ENCODE assay signal across 18 cellular contexts in genomic region chr2:31202833-31203232, GRCh38. TPM values are rescaled to one million over a fixed set of nuclear protein-coding genes. Genes with fewer than 3 reads are reported as not detected.
DNase-seq lines count a peak whose midpoint lies in the region; ATAC-seq and TF ChIP-seq lines count a peak whose summit lies in the region.
"Had no signal": no experiment of that assay in that cellular context is flagged by ENCODE, and none has a peak within 500 bp of the region (broad histone marks: within the 10 kb centered on the region; RNA-seq: fewer than 3 reads in every experiment).

No MANE protein-coding gene starts in this region.

- H3K4me1 Mint-ChIP-seq in natural killer cell treated with Interleukin-12 subunit alpha and Interleukin-12 subunit beta and Interleukin-15 and Interleukin-18, amount 100 ng/mL, for 72 hours (ENCODE audit: low read depth in 2 of 2), result no peaks in the 10 kb centered on the region
- H3K4me1 Mint-ChIP-seq: CD4-positive, CD25-positive, alpha-beta regulatory T cell; CD8-positive, alpha-beta memory T cell had no signal

- H3K27me3 ChIP-seq in SK-N-SH (ENCODE audit: insufficient read depth), result 0 out of 2 replicates have a peak, but pooled peaks cover 5% of the 10 kb centered on the region
- H3K27me3 ChIP-seq: BE2C had no signal

- WGBS in SK-N-SH (ENCODE audit: low lambda C conversion rate), result 48% methylated on average over 5 of the region's 5 CpGs

- H3F3A ChIP-seq in SK-N-SH (replicated peaks; ENCODE audit: insufficient read depth), result no peaks in the 10 kb centered on the region

- no peak overlapping the region for H3K27ac Mint-ChIP-seq in natural killer cell treated with Interleukin-12 subunit alpha and Interleukin-12 subunit beta and Interleukin-15 and Interleukin-18, amount 100 ng/mL, for 72 hours
- H3K27ac Mint-ChIP-seq: CD4-positive, CD25-positive, alpha-beta regulatory T cell; CD8-positive, alpha-beta memory T cell had no signal

- H3K9me2 ChIP-seq in SK-N-SH, result no peaks in the 10 kb centered on the region

- no peaks in the 10 kb centered on the region for H3K9me3 Mint-ChIP-seq in natural killer cell treated with Interleukin-12 subunit alpha and Interleukin-12 subunit beta and Interleukin-15 and Interleukin-18, amount 100 ng/mL, for 72 hours
- H3K9me3 Mint-ChIP-seq: CD4-positive, CD25-positive, alpha-beta regulatory T cell; CD8-positive, alpha-beta memory T cell had no signal

- H3K4me2 ChIP-seq in SK-N-SH, result no peak overlapping the region

- TF ChIP-seq EP300 in SK-N-SH (IDR thresholded peaks at IDR 0.05; ENCODE audit: borderline replicate concordance in 1 of 2, low read depth in 1 of 2, low read length in 1 of 2), result no peak

- H3K4me3 ChIP-seq in SK-N-SH (ENCODE audit: low read depth in 2 of 2, low read length in 1 of 2) (no peak overlapping the region), LNCaP clone FGC (ENCODE audit: low read depth, low read length) (no peak overlapping the region)
- H3K4me3 ChIP-seq: K562 had no signal

- CTCF ChIA-PET in SK-N-SH (lab: Yijun Ruan, JAX), result interaction anchor here (1.7 to 2.2 kb wide), 3 partner anchors 9 to 32 kb away, joined by 5 to 8 read pairs (median 7); partner anchors contain the start of gene EHD3

- no peaks in the 10 kb centered on the region for H4K20me1 ChIP-seq in SK-N-SH (ENCODE audit: insufficient read depth)

- H3K4me3 Mint-ChIP-seq in natural killer cell treated with Interleukin-12 subunit alpha and Interleukin-12 subunit beta and Interleukin-15 and Interleukin-18, amount 100 ng/mL, for 72 hours, result no peak overlapping the region
- H3K4me3 Mint-ChIP-seq: CD4-positive, CD25-positive, alpha-beta regulatory T cell; CD8-positive, alpha-beta memory T cell had no signal

- no peaks in the 10 kb centered on the region for H3K9me3 ChIP-seq in SK-N-SH
- H3K9me3 ChIP-seq: BE2C, Caco-2 had no signal

- no peak overlapping the region for H3K27ac ChIP-seq in SK-N-SH (ENCODE audit: low read depth in 2 of 2, low read length in 1 of 2)

- no peak for TF ChIP-seq RAD21 in SK-N-SH (IDR thresholded peaks at IDR 0.05; ENCODE audit: low read length)

- POLR2A ChIA-PET in SK-N-SH (lab: Yijun Ruan, JAX), result no interaction called here

- H2AFZ ChIP-seq in SK-N-SH (ENCODE audit: low read depth), result no peak overlapping the region

- H3K4me1 ChIP-seq in SK-N-SH (ENCODE audit: control insufficient read depth in 1 of 2, insufficient read depth in 2 of 2, low read depth in 1 of 2, low read length in 1 of 2), result no peaks in the 10 kb centered on the region; a peak in 1 of 4 replicates
- H3K4me1 ChIP-seq: BE2C had no signal

- no peaks in the 10 kb centered on the region for H3K36me3 Mint-ChIP-seq in natural killer cell treated with Interleukin-12 subunit alpha and Interleukin-12 subunit beta and Interleukin-15 and Interleukin-18, amount 100 ng/mL, for 72 hours
- H3K36me3 Mint-ChIP-seq: CD8-positive, alpha-beta memory T cell had no signal

- ATAC-seq in SK-N-SH treated with all-trans-retinoic acid at 6 μM for 48 hours (no peak), GM18520 (IDR thresholded peaks at IDR 0.05; ENCODE audit: unreplicated experiment) (no peak)
- ATAC-seq in natural killer cell treated with Interleukin-12 subunit alpha and Interleukin-12 subunit beta and Interleukin-15 and Interleukin-18, amount 100 ng/mL, for 72 hours, result no peak
- ATAC-seq: K562 had no signal

- peaks cover 0 to 2% of the 10 kb centered on the region in 2 donors for H3K27me3 Mint-ChIP-seq in natural killer cell treated with Interleukin-12 subunit alpha and Interleukin-12 subunit beta and Interleukin-15 and Interleukin-18, amount 100 ng/mL, for 72 hours

- no peaks in the 10 kb centered on the region for H3K79me2 ChIP-seq in SK-N-SH (ENCODE audit: insufficient read depth)

- H3K36me3 ChIP-seq in SK-N-SH (replicated peaks in 1 of 2; ENCODE audit: control insufficient read depth in 1 of 2, insufficient read depth in 2 of 2, low read length in 1 of 2), result no peaks in the 10 kb centered on the region
- H3K36me3 ChIP-seq: BE2C had no signal

- no peak for TF ChIP-seq CTCF in SK-N-SH (IDR thresholded peaks at IDR 0.05)
- TF ChIP-seq CTCF in LNCaP clone FGC (IDR thresholded peaks at IDR 0.05; ENCODE audit: control insufficient read depth, extremely low read depth, insufficient read depth), result no peak

- DNase-seq in SK-N-SH (peak; percentile 23), COR-L47 (lab: John Stamatoyannopoulos, UW) (peak; percentile 3), LNCaP clone FGC (ENCODE audit: low read depth) (peak; percentile 25), cerebellum (ENCODE audit: low spot score) (peak; percentile 46), midbrain (lab: John Stamatoyannopoulos, UW) (no peak)
- no peak for DNase-seq in natural killer cell treated with Interleukin-12 subunit alpha and Interleukin-12 subunit beta and Interleukin-15 and Interleukin-18, amount 100 ng/mL, for 72 hours (ENCODE audit: low spot score)
- DNase-seq: BE2C; Caco-2; CD4-positive, CD25-positive, alpha-beta regulatory T cell; CD8-positive, alpha-beta memory T cell; DMS79 treated with DMSO at 0.1 percent for 48 hours; GOT3; H7; IMR-90 had no signal

- H3K9ac ChIP-seq in SK-N-SH, result no peak overlapping the region

TF ChIP-seq in SK-N-SH, 30 proteins besides CTCF, POLR2A, EP300 and RAD21 (continues in another document):
- TF ChIP-seq PBX3 (IDR thresholded peaks at IDR 0.05) (no peak), USF2 (IDR thresholded peaks at IDR 0.05; ENCODE audit: borderline replicate concordance, low read depth, low read length) (no peak), USF1 (IDR thresholded peaks at IDR 0.05; ENCODE audit: borderline replicate concordance, low read depth) (no peak), NRF1 (IDR thresholded peaks at IDR 0.05; ENCODE audit: low read depth, low read length) (no peak)

TF ChIP-seq in SK-N-SH treated with all-trans-retinoic acid at 6 μM for 48 hours, 23 proteins besides CTCF, POLR2A, EP300 and RAD21:
- TF ChIP-seq ZNF70 (CRISPR knock-in tag; IDR thresholded peaks at IDR 0.05) (no peak), OSR1 (CRISPR knock-in tag; IDR thresholded peaks at IDR 0.05) (no peak)

RNA-seq across cellular contexts. Expression of gene CAPN14, which starts 14.5 kb away (rescaled TPM):
- 0.08 and 0.11 TPM in 2 replicates for polyA plus RNA-seq in SK-N-SH (2012; rRNA removed)
- 0.08 and 0.12 TPM in 2 replicates for polyA plus RNA-seq in SK-N-SH (2012; cell fraction: cytosol; rRNA removed)
- polyA plus RNA-seq in SK-N-SH (2012; cell fraction: nucleus; rRNA removed), result 0.20 and 0.25 TPM in 2 replicates
- 2.8 TPM for total RNA-seq in cerebellum
- 1 to 10 TPM in 1 of 2 donors, under 1 TPM in 1; 0.43 to 1.2 TPM for total RNA-seq in natural killer cell treated with Interleukin-12 subunit alpha and Interleukin-12 subunit beta and Interleukin-15 and Interleukin-18, amount 100 ng/mL, for 72 hours
- total RNA-seq: A172, K562 had no signal
- polyA plus RNA-seq: K562 had no signal

RNA-seq across cellular contexts. Expression of gene EHD3, which starts 31.1 kb away (rescaled TPM):
- 45.3 and 45.4 TPM in 2 replicates for polyA plus RNA-seq in SK-N-SH (2012; rRNA removed)
- polyA plus RNA-seq in SK-N-SH (2012; cell fraction: cytosol; rRNA removed), result 23.3 and 36.2 TPM in 2 replicates
- 23.2 and 27.0 TPM in 2 replicates for polyA plus RNA-seq in SK-N-SH (2012; cell fraction: nucleus; rRNA removed)
- 11.8 TPM for total RNA-seq in cerebellum
- 1 to 10 TPM; 1.7 to 2.9 TPM for total RNA-seq in natural killer cell treated with Interleukin-12 subunit alpha and Interleukin-12 subunit beta and Interleukin-15 and Interleukin-18, amount 100 ng/mL, for 72 hours
- total RNA-seq: Caco-2 had no signal

Comparison
In these comparisons a context has a peak if more than half of its experiments do, and no peak if none do; other contexts are left out.
1. DNase-seq: peak in SK-N-SH (single experiment), COR-L47 (single experiment), LNCaP clone FGC (single experiment) and cerebellum (single experiment); none in natural killer cell treated with Interleukin-12 subunit alpha and Interleukin-12 subunit beta and Interleukin-15 and Interleukin-18, amount 100 ng/mL, for 72 hours (single experiment) and midbrain (single experiment).